In the genomic region with DNA sequence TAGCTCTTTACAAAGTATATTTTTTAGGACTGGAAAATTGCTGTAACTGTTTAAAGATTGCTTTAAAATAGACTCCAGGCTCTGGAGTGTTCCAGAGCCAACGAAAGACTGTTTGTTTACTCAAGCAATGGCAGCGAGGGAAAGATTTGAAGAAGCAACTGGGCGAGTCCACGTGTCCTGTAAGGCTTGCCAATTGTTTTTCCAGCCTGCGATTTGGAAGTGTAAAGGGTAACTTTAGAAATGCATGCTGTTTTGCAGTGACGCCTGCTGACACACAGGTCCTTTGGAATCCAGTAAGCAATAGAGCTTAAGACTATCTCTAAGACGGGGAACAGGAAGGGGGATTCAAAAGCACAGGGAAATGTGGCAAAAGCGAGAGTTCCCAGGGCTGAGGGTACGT, we compare ENCODE assay signal across 12 cellular contexts. TPM values are rescaled to one million over a fixed set of nuclear protein-coding genes. Genes with fewer than 3 reads are reported as not detected.
A peak's percentile ranks its signal among the peaks of the same experiment; 100 is the strongest.
DNase-seq lines count a peak whose midpoint lies in the region; ATAC-seq, FAIRE-seq and TF ChIP-seq lines count a peak whose summit lies in the region.
"Had no signal": no experiment of that assay in that cellular context is flagged by ENCODE, and none has a peak within 500 bp of the region (broad histone marks: within the 10 kb centered on the region; RNA-seq: fewer than 3 reads in every experiment).

No MANE protein-coding gene starts in this region.

- H4K5ac ChIP-seq in H1 (ENCODE audit: insufficient read length, low read depth, low read length) = no peak overlapping the region

- no peaks in the 10 kb centered on the region for H3K79me1 ChIP-seq in H1 (ENCODE audit: low read depth, low read length)

- H3K36me3 ChIP-seq in H1 (ENCODE audit: control insufficient read depth in 2 of 4, insufficient read depth in 4 of 4, low read length in 3 of 4) (no peaks in the 10 kb centered on the region), HepG2 (replicated peaks in 1 of 2; ENCODE audit: control insufficient read depth in 1 of 2, insufficient read depth in 2 of 2, low read length in 2 of 2) (no peaks in the 10 kb centered on the region), stomach (no peaks in the 10 kb centered on the region)

- no peaks in the 10 kb centered on the region for H3K9me3 ChIP-seq in H1 (ENCODE audit: insufficient read depth in 2 of 2, low read depth in 1 of 2, low read length in 1 of 2)
- no peaks in the 10 kb centered on the region for H3K9me3 ChIP-seq in HepG2 (ENCODE audit: low read length)
- no peaks in the 10 kb centered on the region for H3K9me3 ChIP-seq in stomach

- TSS peak; percentile 73 for BruUV-seq in HepG2 (replicated peaks; lab: Mats Ljungman, UMichigan)

- CTCF ChIA-PET in H1 (lab: Charles Lee; ENCODE audit: partially characterized antibody) = interaction anchor here (1.1 to 2.1 kb wide), 6 partner anchors 9 to 109 kb away, joined by 3 to 6 read pairs (median 4); no protein-coding TSS in a partner anchor
- CTCF ChIA-PET in HepG2 (lab: Yijun Ruan, JAX; ENCODE audit: low intra/inter-chr PET ratio, low total read pairs) = no interaction called here

- WGBS in H1 (ENCODE audit: extremely low coverage in 1 of 2, insufficient coverage in 1 of 2, insufficient read length in 1 of 2, insufficient replicate concordance in 2 of 2, low coverage in 1 of 2, low lambda C conversion rate in 2 of 2, missing lambda C conversion rate in 1 of 2), 2 experiments = 34% methylated on average over 9 of the region's 9 CpGs; no CpG with 5 or more reads in 1 of the 2 experiments
- 37% methylated on average over 9 of the region's 9 CpGs for WGBS in HepG2 (ENCODE audit: low lambda C conversion rate)
- 20 to 31% (median 24%) methylated on average over 9 of the region's 9 CpGs for WGBS in stomach, 5 donors

- no peak for TF ChIP-seq EP300 in H1 (IDR thresholded peaks at IDR 0.05; ENCODE audit: borderline replicate concordance in 1 of 2, low read depth in 2 of 2, low read length in 2 of 2)
- no peak for TF ChIP-seq EP300 in HepG2 (IDR thresholded peaks at IDR 0.05; ENCODE audit: low read depth in 2 of 2, low read length in 2 of 2)
- no peak for TF ChIP-seq EP300 in HepG2 (CRISPR knock-in tag; IDR thresholded peaks at IDR 0.05; ENCODE audit: borderline replicate concordance)
- no peak for TF ChIP-seq EP300 in stomach (IDR thresholded peaks at IDR 0.05)

- H3K18ac ChIP-seq in H1 (ENCODE audit: extremely low read depth, low read length) = no peak overlapping the region

- no peak overlapping the region for H3K56ac ChIP-seq in H1 (replicated peaks; ENCODE audit: insufficient read length, low read depth, low read length)

- H3K4me3 ChIP-seq in H1 (ENCODE audit: extremely low read depth in 1 of 4, insufficient read depth in 2 of 4, low read depth in 3 of 4, low read length in 4 of 4) = peak overlapping the region in 1 of 4 experiments; percentile 33; a peak in 2 of 8 replicates
- peak overlapping the region in 2 of 3 experiments; percentile 13; a peak in 2 of 6 replicates for H3K4me3 ChIP-seq in HepG2 (replicated peaks in 1 of 3; ENCODE audit: insufficient read depth in 1 of 3, low read depth in 2 of 3, low read length in 3 of 3)
- H3K4me3 ChIP-seq in stomach = peak overlapping the region in 1 of 4 donors; percentile 7

- no peak overlapping the region for H4K91ac ChIP-seq in H1 (replicated peaks; ENCODE audit: insufficient read length, low read length)

- FAIRE-seq in H1 (lab: Jason Lieb, UNC) (peak; percentile 28), HepG2 (lab: Jason Lieb, UNC) (peak; percentile 8)
- FAIRE-seq: colon had no signal

- H4K8ac ChIP-seq in H1 (ENCODE audit: extremely low read depth, insufficient read depth, low read length) = no peak overlapping the region

- H3K14ac ChIP-seq in H1 (ENCODE audit: insufficient read length) = no peak overlapping the region

- intact Hi-C loops in HepG2 (cut with micrococcal nuclease; ENCODE audit: unreplicated experiment) (loop anchor here (10.0 kb wide), 1 partner anchor 220 kb away; no protein-coding TSS in a partner anchor), stomach (cut with DNase I; ENCODE audit: low total_unique reads) (no loop called here)

- no peak overlapping the region for H2BK12ac ChIP-seq in H1 (ENCODE audit: low read depth, low read length)

- TF ChIP-seq CTCF in H1 (IDR thresholded peaks at IDR 0.05; ENCODE audit: control extremely low read depth in 1 of 3, insufficient read depth in 1 of 3, low read depth in 1 of 3, low read length in 3 of 3) (no peak), HepG2 (CRISPR knock-in tag; IDR thresholded peaks at IDR 0.05) (no peak), stomach (IDR thresholded peaks at IDR 0.05) (no peak)

- H4K20me1 ChIP-seq in H1 (replicated peaks in 1 of 2; ENCODE audit: control insufficient read depth in 1 of 2, insufficient read depth in 2 of 2, low read length in 2 of 2) (no peaks in the 10 kb centered on the region), HepG2 (ENCODE audit: insufficient read depth, low read length) (no peaks in the 10 kb centered on the region)

- no peak overlapping the region for H2BK120ac ChIP-seq in H1 (replicated peaks; ENCODE audit: low read depth, low read length)

- no peak overlapping the region for H2AK5ac ChIP-seq in H1 (ENCODE audit: low read depth, low read length)

- 0 out of 2 replicates have a peak overlapping the region, but pooled peaks have one; percentile 35 for H2AFZ ChIP-seq in H1 (ENCODE audit: low read length)
- H2AFZ ChIP-seq in HepG2 (ENCODE audit: low read length) = no peak overlapping the region

- H3K9ac ChIP-seq in H1 (replicated peaks in 1 of 4; ENCODE audit: extremely low read depth in 1 of 4, low read depth in 3 of 4, low read length in 3 of 4) (peak overlapping the region in 1 of 4 experiments; percentile 7; a peak in 1 of 7 replicates), HepG2 (ENCODE audit: insufficient read depth, low read depth, low read length) (peak overlapping the region; percentile 29)

- H2BK15ac ChIP-seq in H1 (ENCODE audit: low read length) = no peak overlapping the region

- no peaks in the 10 kb centered on the region for H3K23me2 ChIP-seq in H1 (ENCODE audit: low read depth, low read length)

- no peak overlapping the region for H2BK20ac ChIP-seq in H1 (ENCODE audit: low read length)

- H3K4me2 ChIP-seq in H1 (ENCODE audit: insufficient read depth in 1 of 2, low read depth in 2 of 2, low read length in 2 of 2) (peak overlapping the region; percentile 5 to 33; a peak in 2 of 4 replicates), HepG2 (ENCODE audit: low read depth, low read length) (peak overlapping the region; percentile 69)

- H3K4ac ChIP-seq in H1 (replicated peaks; ENCODE audit: insufficient read length, low read depth, low read length) = no peak overlapping the region

- no peak for ATAC-seq in HepG2
- ATAC-seq in GM21619 (IDR thresholded peaks at IDR 0.05; ENCODE audit: unreplicated experiment) = no peak
- no peak for ATAC-seq in HG02798 (IDR thresholded peaks at IDR 0.05; ENCODE audit: poor library complexity, unreplicated experiment)
- no peak for ATAC-seq in HG02981 (IDR thresholded peaks at IDR 0.05; ENCODE audit: unreplicated experiment)
- ATAC-seq: T-helper 17 cell had no signal

- no peaks in the 10 kb centered on the region for H3K79me2 ChIP-seq in H1 (ENCODE audit: control insufficient read depth in 1 of 2, insufficient read depth in 2 of 2, low read length in 2 of 2)
- H3K79me2 ChIP-seq in HepG2 (ENCODE audit: insufficient read depth, low read length) = peaks cover 8% of the 10 kb centered on the region

- TF ChIP-seq POLR2A in H1 (IDR thresholded peaks at IDR 0.05; ENCODE audit: control extremely low read depth in 1 of 2, low read depth in 2 of 2, low read length in 2 of 2) (no peak), HepG2 (IDR thresholded peaks at IDR 0.05; ENCODE audit: insufficient read depth in 1 of 2, low read depth in 2 of 2, low read length in 2 of 2) (no peak), stomach (IDR thresholded peaks at IDR 0.05) (no peak)

- no peak overlapping the region; the same call in 1 of the 2 replicates for H3K27ac ChIP-seq in H1 (ENCODE audit: low read depth, low read length)
- H3K27ac ChIP-seq in HepG2 (ENCODE audit: extremely low read length, insufficient read depth, low read length) = peak overlapping the region; percentile 62
- peak overlapping the region in 3 of 5 donors; percentile 35 to 79 (median 71) for H3K27ac ChIP-seq in stomach

- H3K4me1 ChIP-seq in H1 (replicated peaks in 1 of 4; ENCODE audit: control insufficient read depth in 3 of 4, insufficient read depth in 4 of 4, low read length in 3 of 4) = peaks cover 3 to 16% (median 13%) of the 10 kb centered on the region in 4 experiments
- peaks cover 81% of the 10 kb centered on the region for H3K4me1 ChIP-seq in HepG2 (ENCODE audit: insufficient read depth, low read length)
- H3K4me1 ChIP-seq in stomach = peaks cover 4 to 45% (median 16%) of the 10 kb centered on the region in 4 donors

- no peak overlapping the region for H3K23ac ChIP-seq in H1 (ENCODE audit: insufficient read length)

- POLR2A ChIA-PET in H1 (lab: Charles Lee; ENCODE audit: partially characterized antibody) (interaction anchor here (1.3 kb wide), 1 partner anchor 117 kb away, joined by 3 read pairs; a partner anchor contains a TSS), HepG2 (lab: Yijun Ruan, JAX) (interaction anchor here (1.0 to 2.1 kb wide), 6 partner anchors 10 to 113 kb away, joined by 3 to 11 read pairs (median 4); no protein-coding TSS in a partner anchor)

- in situ Hi-C loops in HepG2 (cut with HindIII; ENCODE audit: extremely low pct_ligation_motif_present, low pct_unique_long_range_greater_than_20kb) = no loop called here

- H3K27me3 ChIP-seq in H1 (replicated peaks in 1 of 4; ENCODE audit: control insufficient read depth in 3 of 4, extremely low read depth in 1 of 4, insufficient read depth in 3 of 4, low read length in 3 of 4) (no peaks in the 10 kb centered on the region), HepG2 (ENCODE audit: control insufficient read depth in 1 of 2, insufficient read depth in 2 of 2, low read length in 2 of 2) (no peaks in the 10 kb centered on the region), stomach (no peaks in the 10 kb centered on the region)

- no peak overlapping the region for H2BK5ac ChIP-seq in H1 (ENCODE audit: low read depth, low read length)

- DNase-seq in NCI-H446 (lab: John Stamatoyannopoulos, UW) = peak; percentile 13 to 68
- DNase-seq in H1 (ENCODE audit: low read depth in 1 of 2, low spot score in 2 of 2) = no peak
- no peak for DNase-seq in HepG2 (ENCODE audit: low spot score)
- no peak for DNase-seq in stomach
- DNase-seq in stimulated activated naive CD4-positive, alpha-beta T cell (lab: John Stamatoyannopoulos, UW) = no peak
- DNase-seq: activated T-cell treated with anti-CD3 and anti-CD28 coated beads for 4 hours, kidney glomerular epithelial cell, T-helper 17 cell had no signal

- TF ChIP-seq RAD21 in H1 (IDR thresholded peaks at IDR 0.05 in 1 of 2, conservative IDR thresholded peaks at IDR 0.05 in 1 of 2; ENCODE audit: low read depth in 2 of 2, low read length in 2 of 2) (no peak), HepG2 (CRISPR knock-in tag; IDR thresholded peaks at IDR 0.05) (no peak)

RNA-seq across cellular contexts. Expression of a gene that starts 55.8 kb away (rescaled TPM):
- 46.6 and 48.5 TPM in 2 replicates for total RNA-seq in H1 (2021; fragmentation: NEBNext Ultra II Directional; extraction: Animal tissue kit (Norgen Biotek cat#: 25700))
- 19.0 and 21.2 TPM in 2 replicates for polyA plus RNA-seq in H1 (2011; rRNA removed)
- polyA plus RNA-seq in H1 (2011; cell fraction: cytosol; rRNA removed) = 21.7 TPM
- 35.3 TPM for polyA plus RNA-seq in H1 (2011; cell fraction: nucleus; rRNA removed)
- 37.9 to 45.2 TPM (median 41.0 TPM) in 4 replicates for polyA plus RNA-seq in H1 (2012, experiment 1 of 2)
- 28.0 TPM for polyA plus RNA-seq in H1 (2012, experiment 2 of 2)
- 33.0 TPM for polyA plus RNA-seq in H1 (2013, experiment 1 of 2)
- 30.4 TPM for polyA plus RNA-seq in H1 (2013, experiment 2 of 2)
- polyA minus RNA-seq in H1 (2011; rRNA and poly(A)+ RNA removed) = 20.7 and 23.7 TPM in 2 replicates
- polyA minus RNA-seq in H1 (2011; cell fraction: cytosol; rRNA and poly(A)+ RNA removed) = 20.1 TPM
- 39.3 TPM for polyA minus RNA-seq in H1 (2011; cell fraction: nucleus; rRNA and poly(A)+ RNA removed)
- total RNA-seq in HepG2 (2016; rRNA removed; fragmentation: Illumina TruSeq; extraction: Trizol) = 11.8 and 16.1 TPM in 2 replicates
- 3.0 and 3.6 TPM in 2 replicates for total RNA-seq in HepG2 (2016; cell fraction: cytosol; rRNA removed; fragmentation: Illumina TruSeq; extraction: Trizol; ENCODE audit: low read depth)
- 11.8 and 16.2 TPM in 2 replicates for total RNA-seq in HepG2 (2016; cell fraction: insoluble cytoplasmic fraction; rRNA removed; fragmentation: Illumina TruSeq; extraction: Trizol)
- 8.9 and 10.3 TPM in 2 replicates for total RNA-seq in HepG2 (2016; cell fraction: membrane; rRNA removed; fragmentation: Illumina TruSeq; extraction: Trizol)
- total RNA-seq in HepG2 (2016; cell fraction: nucleus; rRNA removed; fragmentation: Illumina TruSeq; extraction: Trizol) = 23.8 and 25.0 TPM in 2 replicates
- polyA plus RNA-seq in HepG2 (2011; rRNA removed) = 15.3 and 16.0 TPM in 2 replicates
- 7.6 and 10.9 TPM in 2 replicates for polyA plus RNA-seq in HepG2 (2011; cell fraction: cytosol; rRNA removed)
- polyA plus RNA-seq in HepG2 (2011; cell fraction: nucleus; rRNA removed) = 37.7 and 43.0 TPM in 2 replicates
- 21.9 and 23.8 TPM in 2 replicates for polyA plus RNA-seq in HepG2 (2012)
- polyA plus RNA-seq in HepG2 (2016; cell fraction: cytosol; fragmentation: Illumina TruSeq; extraction: Trizol; ENCODE audit: low read depth) = 1.6 and 2.9 TPM in 2 replicates
- polyA plus RNA-seq in HepG2 (2016; cell fraction: insoluble cytoplasmic fraction; fragmentation: Illumina TruSeq; extraction: Trizol; ENCODE audit: low read depth) = 24.0 and 27.9 TPM in 2 replicates
- 6.4 and 8.1 TPM in 2 replicates for polyA plus RNA-seq in HepG2 (2016; cell fraction: membrane; fragmentation: Illumina TruSeq; extraction: Trizol; ENCODE audit: low read depth)
- 35.9 and 48.4 TPM in 2 replicates for polyA plus RNA-seq in HepG2 (2016; cell fraction: nucleus; fragmentation: Illumina TruSeq; extraction: Trizol; ENCODE audit: insufficient read depth, low read depth)
- polyA minus RNA-seq in HepG2 (2011; rRNA and poly(A)+ RNA removed; ENCODE audit: low replicate concordance) = 10.4 and 18.0 TPM in 2 replicates
- 9.7 and 13.0 TPM in 2 replicates for polyA minus RNA-seq in HepG2 (2011; cell fraction: cytosol; rRNA and poly(A)+ RNA removed)
- 30.6 and 33.9 TPM in 2 replicates for polyA minus RNA-seq in HepG2 (2011; cell fraction: nucleus; rRNA and poly(A)+ RNA removed)
- total RNA-seq in stomach = 100 to 1,000 TPM in 1 of 5 donors, 10 to 100 TPM in 4; 35.2 to 102 (median 73.7) TPM
- 10 to 100 TPM; 29.0 to 49.1 (median 44.4) TPM for polyA plus RNA-seq in stomach
- total RNA-seq: T-helper 17 cell had no signal

Comparison
In these comparisons a context has a peak if more than half of its experiments do, and no peak if none do; other contexts are left out.
1. DNase-seq: peak in NCI-H446 (2 of 2); none in H1 (0 of 2), HepG2 (single experiment), stomach (single experiment) and stimulated activated naive CD4-positive, alpha-beta T cell (0 of 6).